ENCODE assay signal across 26 cellular contexts in the genomic region with DNA sequence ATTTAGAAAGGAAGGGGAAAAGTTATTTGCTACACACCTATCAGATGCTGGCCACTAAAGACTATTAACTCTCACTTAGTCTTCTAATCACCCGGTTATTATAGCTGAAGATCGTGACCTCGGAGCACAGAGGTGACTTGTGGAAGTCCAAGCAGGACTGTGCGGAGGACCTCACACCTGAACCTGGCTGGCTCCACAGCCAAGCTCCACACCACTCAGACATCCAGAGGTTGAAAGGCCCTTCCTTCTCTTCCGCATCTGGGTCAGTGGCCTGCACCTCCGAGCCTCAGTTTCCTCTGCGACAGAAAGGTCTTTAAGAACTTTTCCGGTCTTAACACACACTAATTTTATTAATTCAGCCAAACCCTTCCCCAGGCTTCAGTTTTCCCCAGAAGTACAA. TPM values are rescaled to one million over a fixed set of nuclear protein-coding genes. Genes with fewer than 3 reads are reported as not detected.
DNase-seq lines count a peak whose midpoint lies in the region; ATAC-seq and TF ChIP-seq lines count a peak whose summit lies in the region.
"Had no signal": no experiment of that assay in that cellular context is flagged by ENCODE, and none has a peak within 500 bp of the region (broad histone marks: within the 10 kb centered on the region; RNA-seq: fewer than 3 reads in every experiment).

No MANE protein-coding gene starts in this region.

- TF ChIP-seq CTCF in right atrium auricular region (IDR thresholded peaks at IDR 0.05) (no peak), upper lobe of right lung (IDR thresholded peaks at IDR 0.05) (no peak), PC-9 (conservative IDR thresholded peaks at IDR 0.05) (no peak)

- no peaks in the 10 kb centered on the region for H3K27me3 ChIP-seq in right cardiac atrium (ENCODE audit: control insufficient read depth, insufficient read depth)
- no peaks in the 10 kb centered on the region for H3K27me3 ChIP-seq in right atrium auricular region
- H3K27me3 ChIP-seq in rectal smooth muscle tissue (ENCODE audit: control insufficient read depth, insufficient read depth, low read length): no peaks in the 10 kb centered on the region
- H3K27me3 ChIP-seq in upper lobe of right lung: no peaks in the 10 kb centered on the region
- no peaks in the 10 kb centered on the region; the same call in 1 of the 2 replicates for H3K27me3 ChIP-seq in PC-9 (ENCODE audit: insufficient read depth, low read depth)
- H3K27me3 ChIP-seq: colonic mucosa had no signal

- no peak overlapping the region for H3K4me2 ChIP-seq in PC-9

- no peaks in the 10 kb centered on the region for H3K36me3 ChIP-seq in right atrium auricular region
- H3K36me3 ChIP-seq in rectal smooth muscle tissue (ENCODE audit: control insufficient read depth, insufficient read depth, low read length): no peaks in the 10 kb centered on the region
- H3K36me3 ChIP-seq in upper lobe of right lung: no peaks in the 10 kb centered on the region
- H3K36me3 ChIP-seq in PC-9 (ENCODE audit: low read depth): no peaks in the 10 kb centered on the region
- H3K36me3 ChIP-seq: colonic mucosa, HAP-1 had no signal

- intact Hi-C loops in cardiac septum (cut with DNase I) (loop anchor here (1.0 to 5.0 kb wide), 2 partner anchors 43 to 158 kb away; no protein-coding TSS in a partner anchor), right cardiac atrium (cut with DNase I) (loop anchor here (5.0 kb wide), 4 partner anchors 32 to 53 kb away; no protein-coding TSS in a partner anchor), upper lobe of right lung (cut with DNase I) (no loop called here), PC-9 (cut with micrococcal nuclease; ENCODE audit: unreplicated experiment) (loop anchor here (1.0 kb wide), 1 partner anchor 43 kb away; no protein-coding TSS in a partner anchor)

- H2AFZ ChIP-seq in PC-9: no peak overlapping the region

- H3K9me3 ChIP-seq in right cardiac atrium (ENCODE audit: control insufficient read depth, low read length) (no peaks in the 10 kb centered on the region), right atrium auricular region (no peaks in the 10 kb centered on the region), upper lobe of right lung (no peaks in the 10 kb centered on the region), PC-9 (ENCODE audit: insufficient read depth, low read depth) (no peaks in the 10 kb centered on the region)
- H3K9me3 ChIP-seq: colonic mucosa, HAP-1 had no signal

- H3K9me2 ChIP-seq in PC-9 (ENCODE audit: insufficient read depth): no peaks in the 10 kb centered on the region

- no peak overlapping the region for H3K27ac ChIP-seq in right cardiac atrium (ENCODE audit: low read length)
- peak overlapping the region; percentile 96 to 99 for H3K27ac ChIP-seq in right atrium auricular region
- H3K27ac ChIP-seq in rectal smooth muscle tissue (ENCODE audit: low read depth, low read length): peak overlapping the region; percentile 98
- H3K27ac ChIP-seq in upper lobe of right lung: no peak overlapping the region
- H3K27ac ChIP-seq in PC-9: no peak overlapping the region
- H3K27ac ChIP-seq: C4-2B had no signal

- no peaks in the 10 kb centered on the region for H4K20me1 ChIP-seq in PC-9 (ENCODE audit: insufficient read depth)

- peak overlapping the region; percentile 59 for H3K9ac ChIP-seq in rectal smooth muscle tissue (ENCODE audit: low read length)

- POLR2A ChIA-PET in PC-9 (lab: Charles Lee; ENCODE audit: unreplicated experiment): no interaction called here

- no peak overlapping the region for H3K4me3 ChIP-seq in right cardiac atrium (ENCODE audit: low read length)
- H3K4me3 ChIP-seq in right atrium auricular region: no peak overlapping the region
- H3K4me3 ChIP-seq in rectal smooth muscle tissue (ENCODE audit: low read length): no peak overlapping the region
- H3K4me3 ChIP-seq in upper lobe of right lung: peak overlapping the region; percentile 86
- no peak overlapping the region for H3K4me3 ChIP-seq in PC-9
- H3K4me3 ChIP-seq: HAP-1 had no signal

- BruUV-seq in PC-9 (replicated peaks; lab: Mats Ljungman, UMichigan): no TSS peak

- no peaks in the 10 kb centered on the region for H3F3A ChIP-seq in PC-9 (ENCODE audit: insufficient read depth, low read depth)

- CTCF ChIA-PET in PC-9 (lab: Charles Lee): no interaction called here

- no peak for ATAC-seq in right cardiac atrium
- ATAC-seq in upper lobe of right lung: no peak
- ATAC-seq: left lobe of liver had no signal

- 79% methylated on average over 8 of the region's 8 CpGs for WGBS in right cardiac atrium

- peak; percentile 61 for DNase-seq in cardiac septum (ENCODE audit: low spot score)
- DNase-seq in right cardiac atrium: no peak
- no peak for DNase-seq in right atrium auricular region (ENCODE audit: low spot score)
- peak; percentile 32 for DNase-seq in upper lobe of right lung
- DNase-seq in middle frontal gyrus (ENCODE audit: extremely low spot score, low spot score): no peak
- no peak for DNase-seq in activated CD4-positive, CD25-positive, alpha-beta regulatory T cell treated with anti-CD3 and anti-CD28 coated beads, Interleukin-2, amount 50 U/mL, for 72 hours
- no peak for DNase-seq in PC-9
- DNase-seq: activated CD4-positive, alpha-beta memory T cell treated with anti-CD3 and anti-CD28 coated beads, Interleukin-2, amount 10 ng/mL, durations not matched to agents 7 days and 5 days; activated CD4-positive, CD25-positive, alpha-beta regulatory T cell; activated naive CD4-positive, alpha-beta T cell treated with anti-CD3 and anti-CD28 coated beads, Interleukin-2, amount 10 ng/mL, durations not matched to agents 7 days and 5 days; activated T-cell treated with anti-CD3 and anti-CD28 coated beads, Interleukin-2, amount 50 U/mL, for 24 hours; colonic mucosa; endodermal cell; Karpas-422; NCI-H1048; NCI-H2029; NCI-H446 treated with DMSO at 0.1 percent for 48 hours; NK-92 treated with Interleukin-12 subunit alpha and Interleukin-12 subunit beta, amount 100 ng/mL, for 24 hours; nucleus accumbens; stimulated activated CD4-positive, alpha-beta T cell treated with anti-CD3 and anti-CD28 coated beads, Interleukin-2, amount 100 ng/mL, for 48 hours; stimulated activated naive CD4-positive, alpha-beta T cell treated with Interleukin-2 at 50 U/mL for 16 hours; T1000 had no signal

- H3K79me2 ChIP-seq in PC-9 (ENCODE audit: low read depth): no peaks in the 10 kb centered on the region

- H3K4me1 ChIP-seq in right cardiac atrium (ENCODE audit: control insufficient read depth, insufficient read depth, low read length): peaks cover 23% of the 10 kb centered on the region
- peaks cover 0 to 93% of the 10 kb centered on the region in 2 donors for H3K4me1 ChIP-seq in right atrium auricular region
- peaks cover 47% of the 10 kb centered on the region for H3K4me1 ChIP-seq in rectal smooth muscle tissue (ENCODE audit: control insufficient read depth, insufficient read depth, low read length)
- H3K4me1 ChIP-seq in upper lobe of right lung: peaks cover 13% of the 10 kb centered on the region
- no peaks in the 10 kb centered on the region for H3K4me1 ChIP-seq in PC-9 (replicated peaks; ENCODE audit: insufficient read depth)
- H3K4me1 ChIP-seq: colonic mucosa, HAP-1 had no signal

RNA-seq across cellular contexts. Expression of a gene that starts 57.9 kb away (rescaled TPM):
- total RNA-seq in cardiac septum: 870 TPM
- total RNA-seq in right cardiac atrium: 100 to 1,000 TPM; 442 to 647 (median 536) TPM
- 243 TPM for polyA plus RNA-seq in right cardiac atrium
- 100 to 1,000 TPM; 393 to 720 TPM for total RNA-seq in right atrium auricular region
- total RNA-seq in upper lobe of right lung: 669 TPM
- 5.5 and 6.0 TPM in 2 replicates for total RNA-seq in PC-9 (2021)

Comparison
In these comparisons a context has a peak if more than half of its experiments do, and no peak if none do; other contexts are left out.
1. DNase-seq: peak in cardiac septum (single experiment) and upper lobe of right lung (single experiment); none in right cardiac atrium (0 of 3), right atrium auricular region (single experiment), middle frontal gyrus (single experiment), activated CD4-positive, CD25-positive, alpha-beta regulatory T cell treated with anti-CD3 and anti-CD28 coated beads, Interleukin-2, amount 50 U/mL, for 72 hours (single experiment) and PC-9 (0 of 2).
2. H3K27ac ChIP-seq: peak in right atrium auricular region (2 of 2) and rectal smooth muscle tissue (single experiment); none in right cardiac atrium (single experiment), upper lobe of right lung (single experiment) and PC-9 (single experiment).
3. RNA of a gene that starts 57.9 kb away (total RNA-seq): 870 TPM in cardiac septum (single experiment), 393 to 720 TPM in right atrium auricular region, 669 TPM in upper lobe of right lung (single experiment) and 442 to 647 TPM in right cardiac atrium; 5.5 to 6.0 TPM in PC-9; every median in the first group is over 10 times any median in the second.